Comparison of ENCODE assay signal across 12 cellular contexts in genomic region chr18:32157580-32157979, GRCh38. TPM values are rescaled to one million over a fixed set of nuclear protein-coding genes. Genes with fewer than 3 reads are reported as not detected.
DNase-seq lines count a peak whose midpoint lies in the region; ATAC-seq, FAIRE-seq and TF ChIP-seq lines count a peak whose summit lies in the region.
"Had no signal": no experiment of that assay in that cellular context is flagged by ENCODE, and none has a peak within 500 bp of the region (broad histone marks: within the 10 kb centered on the region; RNA-seq: fewer than 3 reads in every experiment).

No MANE protein-coding gene starts in this region.

- TF ChIP-seq RAD21 in GM12878 (IDR thresholded peaks at IDR 0.05; ENCODE audit: insufficient read depth, low read depth, low read length) = no peak

- H3K9me2 ChIP-seq in MM.1S (replicated peaks; ENCODE audit: insufficient read depth, low read length) = no peaks in the 10 kb centered on the region

- POLR2A ChIA-PET in GM12878 (lab: Charles Lee) = no interaction called here

- no peak overlapping the region for H2AFZ ChIP-seq in MM.1S (ENCODE audit: low read length)
- 0 out of 2 replicates have a peak overlapping the region, but pooled peaks have one; percentile 30 for H2AFZ ChIP-seq in GM12878 (ENCODE audit: control insufficient read depth, low read depth, low read length)

- 0 out of 2 replicates have a peak, but pooled peaks cover 4% of the 10 kb centered on the region for H3K4me1 ChIP-seq in MM.1S (ENCODE audit: low read length)
- peaks cover 3% of the 10 kb centered on the region for H3K4me1 ChIP-seq in GM12878 (ENCODE audit: control insufficient read depth, insufficient read depth, low read length)
- H3K4me1 ChIP-seq: testis had no signal

- H3K36me3 Mint-ChIP-seq in natural killer cell treated with Interleukin-12 subunit alpha and Interleukin-12 subunit beta and Interleukin-15 and Interleukin-18, amount 100 ng/mL, for 72 hours = no peaks in the 10 kb centered on the region

- no peak overlapping the region for H3K27ac Mint-ChIP-seq in natural killer cell treated with Interleukin-12 subunit alpha and Interleukin-12 subunit beta and Interleukin-15 and Interleukin-18, amount 100 ng/mL, for 72 hours
- H3K27ac Mint-ChIP-seq: dendritic cell treated with granulocyte-macrophage colony-stimulating factor and Interleukin-4, amounts not matched to agents 40 ng/mL and 50 ng/mL, for 4 days had no signal

- no peak for TF ChIP-seq POLR2A in GM12891 (IDR thresholded peaks at IDR 0.05; ENCODE audit: low read depth, low read length)
- TF ChIP-seq POLR2A in GM12878 (IDR thresholded peaks at IDR 0.05; ENCODE audit: low read depth, low read length) = no peak

- intact Hi-C loops in GM12878 (cut with micrococcal nuclease; ENCODE audit: unreplicated experiment) = loop anchor here (5.0 to 10.0 kb wide), 2 partner anchors 115 to 777 kb away; no protein-coding TSS in a partner anchor

- FAIRE-seq in GM12891 (lab: Jason Lieb, UNC) (no peak), GM12878 (lab: Jason Lieb, UNC) (no peak)

- in situ Hi-C loops in GM12878 (cut with MboI) = loop anchor here (5.0 kb wide), 1 partner anchor 395 kb away; no protein-coding TSS in a partner anchor

- BruUV-seq in GM12878 (replicated peaks; lab: Mats Ljungman, UMichigan) = no TSS peak

- 0 out of 3 replicates have a peak, but pooled peaks have one; percentile 9 for ATAC-seq in GM12878
- no peak for ATAC-seq in natural killer cell treated with Interleukin-12 subunit alpha and Interleukin-12 subunit beta and Interleukin-15 and Interleukin-18, amount 100 ng/mL, for 72 hours
- no peak for ATAC-seq in HG02798 (IDR thresholded peaks at IDR 0.05; ENCODE audit: poor library complexity, unreplicated experiment)

- RAD21 ChIA-PET in GM12878 (lab: Charles Lee; ENCODE audit: unreplicated experiment) = interaction anchor here (0.9 to 2.2 kb wide), 4 partner anchors 23 to 395 kb away, joined by 3 to 19 read pairs (median 4); no protein-coding TSS in a partner anchor

- H3K9me3 ChIP-seq in MM.1S (replicated peaks; ENCODE audit: insufficient read depth, low read length) (no peaks in the 10 kb centered on the region), GM12878 (replicated peaks; ENCODE audit: control insufficient read depth, insufficient read depth, low read length) (peaks cover 3% of the 10 kb centered on the region; the same call in 2 of the 3 replicates)
- H3K9me3 ChIP-seq: Peyer's patch, testis had no signal

- DNase-seq in GM12891 (ENCODE audit: insufficient read length, low spot score) = no peak
- DNase-seq in MM.1S = no peak
- DNase-seq in GM12878 (ENCODE audit: low read depth, low spot score) = no peak
- no peak for DNase-seq in natural killer cell treated with Interleukin-12 subunit alpha and Interleukin-12 subunit beta and Interleukin-15 and Interleukin-18, amount 100 ng/mL, for 72 hours (ENCODE audit: low spot score)
- DNase-seq in NCI-H2196 treated with DMSO at 0.1 percent for 48 hours (lab: John Stamatoyannopoulos, UW; ENCODE audit: unreplicated experiment) = no peak
- DNase-seq in HUDEP-2 (lab: John Stamatoyannopoulos, UW; ENCODE audit: unreplicated experiment in 76 of 76) = no peak

- TF ChIP-seq CTCF in MM.1S (IDR thresholded peaks at IDR 0.05; ENCODE audit: low read length) = no peak
- no peak for TF ChIP-seq CTCF in GM12878 (IDR thresholded peaks at IDR 0.05 in 2 of 3, conservative IDR thresholded peaks at IDR 0.05 in 1 of 3; ENCODE audit: control insufficient read depth in 2 of 3, extremely low read depth in 1 of 3, insufficient read depth in 1 of 3, low read depth in 3 of 3, low read length in 3 of 3)

- H3K4me2 ChIP-seq in MM.1S (ENCODE audit: low read depth, low read length) (peak overlapping the region; percentile 64; the same call in 1 of the 2 replicates), GM12878 (ENCODE audit: control insufficient read depth, insufficient read depth) (no peak overlapping the region)

- H3K79me2 ChIP-seq in MM.1S (ENCODE audit: low read length) (no peaks in the 10 kb centered on the region), GM12878 (ENCODE audit: control insufficient read depth, insufficient read depth, low read length) (no peaks in the 10 kb centered on the region)

- H3K27me3 ChIP-seq in MM.1S (replicated peaks; ENCODE audit: insufficient read depth, low read length) = no peaks in the 10 kb centered on the region
- no peaks in the 10 kb centered on the region for H3K27me3 ChIP-seq in GM12878 (replicated peaks in 1 of 2; ENCODE audit: control insufficient read depth in 2 of 2, insufficient read depth in 2 of 2, low read length in 1 of 2)
- H3K27me3 ChIP-seq: Peyer's patch, testis had no signal

- 42% methylated on average over 5 of the region's 5 CpGs for WGBS in GM12878 (ENCODE audit: insufficient coverage, insufficient replicate concordance, low lambda C conversion rate, missing lambda C conversion rate)

- H3K9ac ChIP-seq in MM.1S (ENCODE audit: low read length) (no peak overlapping the region), GM12878 (ENCODE audit: control insufficient read depth, insufficient read depth, low read length) (no peak overlapping the region)

- H3F3A ChIP-seq in MM.1S (ENCODE audit: insufficient read depth, low read length) = no peaks in the 10 kb centered on the region

- no peaks in the 10 kb centered on the region for H3K36me3 ChIP-seq in MM.1S (replicated peaks; ENCODE audit: insufficient read depth, low read length)
- H3K36me3 ChIP-seq in GM12878 (ENCODE audit: control insufficient read depth in 2 of 2, insufficient read depth in 2 of 2, low read length in 1 of 2) = no peaks in the 10 kb centered on the region
- H3K36me3 ChIP-seq: Peyer's patch had no signal

- no peak overlapping the region for H3K27ac ChIP-seq in MM.1S (ENCODE audit: low read length)
- H3K27ac ChIP-seq in GM12878 (ENCODE audit: control insufficient read depth, insufficient read depth) = no peak overlapping the region
- H3K27ac ChIP-seq: testis had no signal

- peak overlapping the region; percentile 76 for H3K4me3 Mint-ChIP-seq in natural killer cell treated with Interleukin-12 subunit alpha and Interleukin-12 subunit beta and Interleukin-15 and Interleukin-18, amount 100 ng/mL, for 72 hours

- H3K9me3 Mint-ChIP-seq in natural killer cell treated with Interleukin-12 subunit alpha and Interleukin-12 subunit beta and Interleukin-15 and Interleukin-18, amount 100 ng/mL, for 72 hours = no peaks in the 10 kb centered on the region
- H3K9me3 Mint-ChIP-seq: dendritic cell treated with granulocyte-macrophage colony-stimulating factor and Interleukin-4, amounts not matched to agents 40 ng/mL and 50 ng/mL, for 4 days had no signal

- H3K4me1 Mint-ChIP-seq in natural killer cell treated with Interleukin-12 subunit alpha and Interleukin-12 subunit beta and Interleukin-15 and Interleukin-18, amount 100 ng/mL, for 72 hours (ENCODE audit: low read depth in 2 of 2) = peaks cover 5 to 17% of the 10 kb centered on the region in 2 donors

- CTCF ChIA-PET in GM12878 (lab: Yijun Ruan, JAX) = interaction anchor here (0.5 to 1.9 kb wide), 20 partner anchors 8 to 1338 kb away, joined by 3 to 38 read pairs (median 4); partner anchors contain the start of gene GAREM1

- H3K27me3 Mint-ChIP-seq in natural killer cell treated with Interleukin-12 subunit alpha and Interleukin-12 subunit beta and Interleukin-15 and Interleukin-18, amount 100 ng/mL, for 72 hours = no peaks in the 10 kb centered on the region

- no peaks in the 10 kb centered on the region for H4K20me1 ChIP-seq in MM.1S (ENCODE audit: insufficient read depth, low read length)
- no peaks in the 10 kb centered on the region for H4K20me1 ChIP-seq in GM12878 (ENCODE audit: control insufficient read depth, insufficient read depth)

- TF ChIP-seq EP300 in GM12878 (IDR thresholded peaks at IDR 0.05; ENCODE audit: borderline replicate concordance in 1 of 2, control insufficient read depth in 1 of 2, low read depth in 2 of 2, low read length in 2 of 2) = no peak

- SMC1A ChIA-PET in GM12878 (lab: Charles Lee; ENCODE audit: uncharacterized antibody, unreplicated experiment) = interaction anchor here (0.7 to 1.9 kb wide), 11 partner anchors 22 to 601 kb away, joined by 3 to 13 read pairs (median 3); no protein-coding TSS in a partner anchor

- H3K4me3 ChIP-seq in MM.1S (ENCODE audit: low read length) (no peak overlapping the region), GM12878 (no peak overlapping the region)

TF ChIP-seq in GM12891, 5 proteins besides CTCF, POLR2A, EP300 and RAD21:
- TF ChIP-seq POU2F2 (IDR thresholded peaks at IDR 0.05; ENCODE audit: low read depth, low read length) (no peak), POLR2AphosphoS5 (IDR thresholded peaks at IDR 0.05; ENCODE audit: low read depth, low read length) (no peak), SPI1 (IDR thresholded peaks at IDR 0.05; ENCODE audit: low read depth, low read length) (0 out of 2 replicates have a peak, but pooled peaks have one; percentile 2)

TF ChIP-seq in GM12878, 131 proteins besides CTCF, POLR2A, EP300 and RAD21 (continues in another document):
- no peak for TF ChIP-seq BCL11A (IDR thresholded peaks at IDR 0.05; ENCODE audit: low read depth, low read length)

RNA-seq across cellular contexts. Expression of gene MEP1B, which starts 32.3 kb away (rescaled TPM):
- not detected for polyA plus RNA-seq in GM12891 (2012; ENCODE audit: low read depth, missing spikeins)
- total RNA-seq in GM12878 (2013; cell fraction: nucleolus; rRNA removed) = 0.66 TPM in 1 of 2 replicates, not detected in the other
- total RNA-seq in GM12878 (2014; rRNA removed) (not detected in 2 replicates), GM12878 (2014; rRNA removed; fragmentation: Illumina TruSeq; extraction: Trizol) (not detected in 2 replicates), GM12878 (2021) (not detected in 2 replicates)
- polyA plus RNA-seq in GM12878 (2011; ENCODE audit: low read depth) = not detected
- polyA plus RNA-seq in GM12878 (2011; rRNA removed) (0.04 and 0.06 TPM in 2 replicates), GM12878 (2014; fragmentation: Illumina TruSeq; extraction: Trizol) (not detected in 2 replicates), GM12878 (2014; fragmentation: Nextera tagmentation; extraction: Ambion mirVana) (not detected), GM12878 (2014; rRNA removed) (0.05 TPM in 1 of 2 replicates, not detected in the other), GM12878 (2016; fragmentation: Nextera tagmentation; extraction: Ambion mirVana) (not detected)
- 0.03 and 0.06 TPM in 2 replicates for polyA plus RNA-seq in GM12878 (2011; cell fraction: cytosol; rRNA removed)
- 0.04 and 0.09 TPM in 2 replicates for polyA plus RNA-seq in GM12878 (2011; cell fraction: nucleus; rRNA removed)
- polyA plus RNA-seq in GM12878 (2012) = 0.11 TPM in 1 of 2 replicates, not detected in the other
- not detected in 2 replicates for polyA minus RNA-seq in GM12878 (2011; rRNA and poly(A)+ RNA removed)
- polyA minus RNA-seq in GM12878 (2011; cell fraction: cytosol; rRNA and poly(A)+ RNA removed) = not detected in 2 replicates
- polyA minus RNA-seq in GM12878 (2011; cell fraction: nucleus; rRNA and poly(A)+ RNA removed) = not detected in 2 replicates
- under 1 TPM; 0.19 to 0.20 TPM for total RNA-seq in natural killer cell treated with Interleukin-12 subunit alpha and Interleukin-12 subunit beta and Interleukin-15 and Interleukin-18, amount 100 ng/mL, for 72 hours
- polyA plus RNA-seq: BJ, neural cell had no signal
